ENCODE assay signal across 12 cellular contexts in genomic region chr4:55722132-55722531, GRCh38.
"Had no signal": no experiment of that assay in that cellular context is flagged by ENCODE, and none has a peak within 500 bp of the region (broad histone marks: within the 10 kb centered on the region; RNA-seq: fewer than 3 reads in every experiment).

No MANE protein-coding gene starts in this region.

- H3K4me3 ChIP-seq: cardiac muscle cell, sigmoid colon, stomach, thoracic aorta had no signal

- ATAC-seq: activated T-helper 17 cell treated with anti-CD3 and anti-CD28 coated beads, Interleukin-2, amount 50 U/mL, for 72 hours; esophagus mucosa had no signal

- H3K27me3 ChIP-seq: cardiac muscle cell, sigmoid colon, stomach had no signal

- DNase-seq: activated B cell treated with CpG ODN at 0.5 μM for 24 hours; activated CD4-positive, alpha-beta T cell treated with anti-CD3 and anti-CD28 coated beads, Interleukin-2, amount 10 ng/mL, durations not matched to agents 24 days and 14 days; activated CD8-positive, alpha-beta memory T cell treated with anti-CD3 and anti-CD28 coated beads for 24 hours; activated naive CD4-positive, alpha-beta T cell treated with anti-CD3 and anti-CD28 coated beads for 36 hours; hippocampal formation; sigmoid colon; stimulated activated CD4-positive, alpha-beta T cell treated with anti-CD3 and anti-CD28 coated beads, Interleukin-4, amount 100 ng/mL, for 24 hours; stomach had no signal

- H3K36me3 ChIP-seq: cardiac muscle cell, sigmoid colon, stomach, thoracic aorta had no signal

- H3K4me1 ChIP-seq: sigmoid colon, stomach had no signal

- H3K9me3 ChIP-seq: sigmoid colon, stomach, thoracic aorta had no signal

- H3K27ac ChIP-seq: cardiac muscle cell, sigmoid colon, stomach, thoracic aorta had no signal
